26 cellular contexts compared by ENCODE assay signal in genomic region chr21:42451941-42452340, GRCh38. TPM values are rescaled to one million over a fixed set of nuclear protein-coding genes. Genes with fewer than 3 reads are reported as not detected.
"Had no signal": no experiment of that assay in that cellular context is flagged by ENCODE, and none has a peak within 500 bp of the region (broad histone marks: within the 10 kb centered on the region; RNA-seq: fewer than 3 reads in every experiment).

No MANE protein-coding gene starts in this region.

- ATAC-seq: activated CD4-positive, CD25-positive, alpha-beta regulatory T cell treated with anti-CD3 and anti-CD28 coated beads, Interleukin-2, amount 50 U/mL, for 24 hours; activated CD8-positive, alpha-beta T cell treated with anti-CD3 and anti-CD28 coated beads for 36 hours; T-cell had no signal

- H3K27me3 Mint-ChIP-seq: activated CD8-positive, alpha-beta T cell treated with anti-CD3 and anti-CD28 coated beads for 36 hours; activated naive CD8-positive, alpha-beta T cell; activated T-cell treated with anti-CD3 and anti-CD28 coated beads, Interleukin-2, amount 50 U/mL, for 24 hours; central memory CD8-positive, alpha-beta T cell; T-cell had no signal

- H3K4me3 Mint-ChIP-seq: activated CD8-positive, alpha-beta T cell treated with anti-CD3 and anti-CD28 coated beads for 36 hours; activated naive CD8-positive, alpha-beta T cell; activated T-cell treated with anti-CD3 and anti-CD28 coated beads, Interleukin-2, amount 50 U/mL, for 24 hours; activated T-helper 1 cell treated with anti-CD3 and anti-CD28 coated beads, Interleukin-12 subunit alpha, Interleukin-12 subunit beta, Interleukin-2, Interleukin-4 antibody, amounts not matched to agents 30 ng/mL and 10 ng/mL and 1 ng/mL, durations not matched to agents 14 hours and 24 hours and 36 hours; brain; central memory CD8-positive, alpha-beta T cell; T-cell had no signal

- H3K9me3 Mint-ChIP-seq: activated CD8-positive, alpha-beta T cell treated with anti-CD3 and anti-CD28 coated beads for 36 hours; activated T-cell treated with anti-CD3 and anti-CD28 coated beads, Interleukin-2, amount 50 U/mL, for 24 hours; activated T-helper 1 cell treated with anti-CD3 and anti-CD28 coated beads, Interleukin-12 subunit alpha, Interleukin-12 subunit beta, Interleukin-2, Interleukin-4 antibody, amounts not matched to agents 30 ng/mL and 10 ng/mL and 1 ng/mL, durations not matched to agents 14 hours and 24 hours and 36 hours; brain; central memory CD8-positive, alpha-beta T cell; T-cell had no signal

- H3K27ac Mint-ChIP-seq: activated T-helper 1 cell treated with anti-CD3 and anti-CD28 coated beads, Interleukin-12 subunit alpha, Interleukin-12 subunit beta, Interleukin-2, Interleukin-4 antibody, amounts not matched to agents 30 ng/mL and 10 ng/mL and 1 ng/mL, durations not matched to agents 14 hours and 24 hours and 36 hours had no signal

- H3K36me3 Mint-ChIP-seq: brain had no signal

- H3K9me3 ChIP-seq: MG63 had no signal

- DNase-seq: activated CD4-positive, alpha-beta T cell treated with anti-CD3 and anti-CD28 coated beads for 4 hours; activated CD8-positive, alpha-beta memory T cell treated with anti-CD3 and anti-CD28 coated beads, Interleukin-2, amount 50 U/mL, for 48 hours; activated CD8-positive, alpha-beta T cell treated with anti-CD3 and anti-CD28 coated beads for 36 hours; activated effector memory CD4-positive, alpha-beta T cell treated with Interleukin-2 at 50 U/mL for 16 hours; activated naive CD4-positive, alpha-beta T cell; activated T-cell treated with anti-CD3 and anti-CD28 coated beads, Interleukin-2, amount 50 U/mL, for 24 hours; amygdala; KG1; MG63; MV-4-11; NCI-H1092 treated with DMSO at 0.1 percent for 48 hours; NCI-H1417 treated with DMSO at 0.1 percent for 48 hours; NCI-H1694; NCI-H2029; NCI-H2107; NCI-H2171 treated with DMSO at 0.1 percent for 48 hours; NCI-H226; NCI-H510A; PC-9; T-cell had no signal

RNA-seq across cellular contexts. Expression of gene RSPH1, which starts 44.1 kb away (rescaled TPM):
- total RNA-seq: activated CD8-positive, alpha-beta T cell treated with anti-CD3 and anti-CD28 coated beads for 36 hours; activated T-helper 1 cell treated with anti-CD3 and anti-CD28 coated beads, Interleukin-12 subunit alpha, Interleukin-12 subunit beta, Interleukin-2, Interleukin-4 antibody, amounts not matched to agents 30 ng/mL and 10 ng/mL and 1 ng/mL, durations not matched to agents 14 hours and 24 hours and 36 hours had no signal

RNA-seq across cellular contexts. Expression of gene UBASH3A, which starts 48.2 kb away (rescaled TPM):
- total RNA-seq: astrocyte, PC-9 had no signal

RNA-seq across cellular contexts. Expression of gene TMPRSS3, which starts 56.1 kb away (rescaled TPM):
- total RNA-seq: astrocyte had no signal
